Comparison of ENCODE assay signal across 8 cellular contexts in genomic region chr3:127628788-127629456, GRCh38. TPM values are rescaled to one million over a fixed set of nuclear protein-coding genes. Genes with fewer than 3 reads are reported as not detected.
DNase-seq lines count a peak whose midpoint lies in the region; ATAC-seq and TF ChIP-seq lines count a peak whose summit lies in the region.

Gene PODXL2 (plus strand): TSS chr3:127629185. CDS start chr3:127629220, 35 bp downstream.

- H3K9me3 ChIP-seq in adrenal gland (replicated peaks in 1 of 3) = no peaks in the 10 kb centered on the region
- H3K9me3 ChIP-seq in heart right ventricle = no peaks in the 10 kb centered on the region
- H3K9me3 ChIP-seq in parathyroid adenoma (ENCODE audit: control insufficient read depth, low read length) = no peaks in the 10 kb centered on the region

- H3K27me3 ChIP-seq in adrenal gland (no peaks in the 10 kb centered on the region), heart right ventricle (peaks cover 0 to 36% (median 23%) of the 10 kb centered on the region in 7 donors), parathyroid adenoma (ENCODE audit: control insufficient read depth, insufficient read depth, low read length) (no peaks in the 10 kb centered on the region)

- TF ChIP-seq CTCF in adrenal gland (IDR thresholded peaks at IDR 0.05) (no peak), heart right ventricle (IDR thresholded peaks at IDR 0.05) (no peak), parathyroid adenoma (IDR thresholded peaks at IDR 0.05) (no peak)

- no peak for TF ChIP-seq POLR2A in adrenal gland (IDR thresholded peaks at IDR 0.05)

- 4 to 26% (median 11%) methylated on average over 12 to 104 of the region's 104 CpGs for WGBS in adrenal gland, 4 donors
- 2 to 3% methylated on average over 87 to 104 of the region's 104 CpGs for WGBS in heart right ventricle, 2 donors

- H3K4me1 ChIP-seq in adrenal gland (replicated peaks in 1 of 2) (peaks cover 8 to 11% of the 10 kb centered on the region in 2 donors), heart right ventricle (peaks cover 6 to 17% (median 10%) of the 10 kb centered on the region in 9 donors), parathyroid adenoma (peaks cover 9% of the 10 kb centered on the region)

- H3K9ac ChIP-seq in parathyroid adenoma = no peak within 1 kb of the TSS

- no peaks in the 10 kb centered on the region for H3K36me3 ChIP-seq in adrenal gland (replicated peaks in 1 of 2)
- no peaks in the 10 kb centered on the region for H3K36me3 ChIP-seq in heart right ventricle
- no peaks in the 10 kb centered on the region for H3K36me3 ChIP-seq in parathyroid adenoma (ENCODE audit: control insufficient read depth, insufficient read depth, low read length)

- peak within 1 kb of the TSS in 2 of 4 donors; percentile 37 to 68 for H3K4me3 ChIP-seq in adrenal gland
- H3K4me3 ChIP-seq in heart right ventricle = peak within 1 kb of the TSS; percentile 21 to 62 (median 53)
- H3K4me3 ChIP-seq in parathyroid adenoma (ENCODE audit: low read depth, low read length) = peak within 1 kb of the TSS; percentile 38

- H3K79me2 ChIP-seq in parathyroid adenoma = no peaks in the 10 kb centered on the region

- H3K27ac ChIP-seq in adrenal gland (no peak within 1 kb of the TSS), heart right ventricle (no peak within 1 kb of the TSS), parathyroid adenoma (no peak within 1 kb of the TSS)

- peak; percentile 66 for ATAC-seq in HG02588 (IDR thresholded peaks at IDR 0.05; ENCODE audit: unreplicated experiment)
- ATAC-seq in heart right ventricle = peak; percentile 70 to 93 (median 79)
- no peak for ATAC-seq in HG03460 (IDR thresholded peaks at IDR 0.05; ENCODE audit: unreplicated experiment)
- no peak for ATAC-seq in HG03139 (IDR thresholded peaks at IDR 0.05; ENCODE audit: unreplicated experiment)

- intact Hi-C loops in adrenal gland (cut with DNase I) = no loop called here
- intact Hi-C loops in heart right ventricle (cut with DNase I) = no loop called here

- DNase-seq in DMS 273 treated with DMSO at 0.1 percent for 48 hours (lab: John Stamatoyannopoulos, UW) (peak; percentile 34), adrenal gland (peak; percentile 46 to 70 (median 55)), heart right ventricle (peak; percentile 49 to 57)

- peak within 1 kb of the TSS; percentile 72 for H3K4me2 ChIP-seq in parathyroid adenoma (ENCODE audit: low read length)

- peak within 1 kb of the TSS; percentile 68 for H2AFZ ChIP-seq in parathyroid adenoma

TF ChIP-seq in PFSK-1, 5 proteins besides CTCF, POLR2A, EP300 and RAD21:
- TF ChIP-seq SIN3A (IDR thresholded peaks at IDR 0.05; ENCODE audit: borderline replicate concordance, insufficient read depth, low read length) (no peak), TAF1 (IDR thresholded peaks at IDR 0.05; ENCODE audit: borderline replicate concordance, insufficient read depth, low read length) (no peak), REST (IDR thresholded peaks at IDR 0.05; ENCODE audit: insufficient read depth in 1 of 2, low read depth in 2 of 2, low read length in 2 of 2) (peak; percentile 84 to 92), FOXP2 (optimal IDR thresholded peaks at IDR 0.05; ENCODE audit: borderline replicate concordance, extremely low read depth, extremely low read length, insufficient read depth) (no peak), POLR2AphosphoS5 (IDR thresholded peaks at IDR 0.05; ENCODE audit: low read depth, low read length) (no peak)
TF ChIP-seq in PFSK-1: peak in this region for 1.

RNA-seq across cellular contexts. Expression of gene PODXL2, which starts in this region (rescaled TPM):
- polyA plus RNA-seq in PFSK-1 (2012; ENCODE audit: insufficient read length, low read depth) = 39.5 TPM
- total RNA-seq in adrenal gland (10 to 100 TPM; 22.0 to 52.4 (median 25.8) TPM), heart right ventricle (1 to 10 TPM in 9 of 10 donors, under 1 TPM in 1; 0.42 to 4.0 (median 1.5) TPM)
- polyA plus RNA-seq in adrenal gland (10 to 100 TPM; 17.0 to 28.7 (median 22.5) TPM), heart right ventricle (1 to 10 TPM in 1 of 2 donors, under 1 TPM in 1; 0.66 to 2.2 TPM)

Comparison
In these comparisons a context has a peak if more than half of its experiments do, and no peak if none do; other contexts are left out.
1. RNA of gene PODXL2 (total RNA-seq): 22.0 to 52.4 TPM in adrenal gland; 0.42 to 4.0 TPM in heart right ventricle; every median in the first group is over 4 times any median in the second.
2. RNA of gene PODXL2 (polyA plus RNA-seq): 17.0 to 28.7 TPM in adrenal gland; 0.66 to 2.2 TPM in heart right ventricle; every median in the first group is over 4 times any median in the second.
3. ATAC-seq: peak in HG02588 (single experiment) and heart right ventricle (8 of 8); none in HG03460 (single experiment) and HG03139 (single experiment).
4. Peak in every context shown above with its lines, with median percentiles within 50 percentile points of each other: DNase-seq.